1 cellular context compared by ENCODE assay signal in the genomic region with DNA sequence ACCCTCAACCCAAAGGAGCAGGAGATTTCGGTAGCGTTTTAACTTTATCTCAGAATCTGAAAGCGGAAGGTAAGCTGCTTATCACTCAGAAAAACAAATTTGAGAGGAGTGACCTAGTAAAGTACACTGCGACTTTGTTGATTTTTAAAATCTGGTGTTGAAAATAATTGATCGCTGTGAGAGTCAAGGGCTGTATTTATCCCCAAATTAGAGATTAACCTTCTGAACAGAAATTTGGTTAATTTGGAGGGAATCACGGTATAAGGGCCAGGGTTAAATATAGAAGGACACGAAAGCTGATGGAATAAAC.
TF ChIP-seq lines count a peak whose summit lies in the region.

No MANE protein-coding gene starts in this region.

TF ChIP-seq in HepG2, 621 proteins besides CTCF, POLR2A, EP300 and RAD21 (continued from another document):
- TF ChIP-seq PREB (CRISPR knock-in tag; IDR thresholded peaks at IDR 0.05), result no peak
- TF ChIP-seq DMAP1 (CRISPR knock-in tag; IDR thresholded peaks at IDR 0.05), result no peak
- peak; percentile 65 for TF ChIP-seq PAXIP1 (CRISPR knock-in tag; conservative IDR thresholded peaks at IDR 0.05)
- TF ChIP-seq GFI1 (CRISPR knock-in tag; IDR thresholded peaks at IDR 0.05; ENCODE audit: borderline replicate concordance), result peak; percentile 61; the same call in 1 of the 2 replicates
- TF ChIP-seq THAP11 (CRISPR knock-in tag; IDR thresholded peaks at IDR 0.05), result peak; percentile 8; the same call in 1 of the 2 replicates
- TF ChIP-seq, protein P1, sequence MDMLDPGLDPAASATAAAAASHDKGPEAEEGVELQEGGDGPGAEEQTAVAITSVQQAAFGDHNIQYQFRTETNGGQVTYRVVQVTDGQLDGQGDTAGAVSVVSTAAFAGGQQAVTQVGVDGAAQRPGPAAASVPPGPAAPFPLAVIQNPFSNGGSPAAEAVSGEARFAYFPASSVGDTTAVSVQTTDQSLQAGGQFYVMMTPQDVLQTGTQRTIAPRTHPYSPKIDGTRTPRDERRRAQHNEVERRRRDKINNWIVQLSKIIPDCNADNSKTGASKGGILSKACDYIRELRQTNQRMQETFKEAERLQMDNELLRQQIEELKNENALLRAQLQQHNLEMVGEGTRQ (IDR thresholded peaks at IDR 0.05; ENCODE audit: low read depth, low read length), result no peak
- TF ChIP-seq, protein P1 (CRISPR knock-in tag; IDR thresholded peaks at IDR 0.05; ENCODE audit: borderline replicate concordance), result peak; percentile 50; the same call in 1 of the 2 replicates
- TF ChIP-seq FOXM1 (CRISPR knock-in tag; IDR thresholded peaks at IDR 0.05), result no peak
- no peak for TF ChIP-seq JUNB (CRISPR knock-in tag; IDR thresholded peaks at IDR 0.05; ENCODE audit: borderline replicate concordance)
- TF ChIP-seq SOX5 (CRISPR knock-in tag; IDR thresholded peaks at IDR 0.05; ENCODE audit: borderline replicate concordance), result peak; percentile 0; the same call in 1 of the 2 replicates
- TF ChIP-seq ISL2 (CRISPR knock-in tag; IDR thresholded peaks at IDR 0.05), result 0 out of 2 replicates have a peak, but pooled peaks have one; percentile 49
- TF ChIP-seq KDM2A (CRISPR knock-in tag; IDR thresholded peaks at IDR 0.05; ENCODE audit: borderline replicate concordance, low read depth), result no peak
- 0 out of 2 replicates have a peak, but pooled peaks have one; percentile 5 for TF ChIP-seq ZNF614 (CRISPR knock-in tag; IDR thresholded peaks at IDR 0.05; ENCODE audit: borderline replicate concordance)
- TF ChIP-seq TCF7 (IDR thresholded peaks at IDR 0.05; ENCODE audit: low read depth), result 0 out of 2 replicates have a peak, but pooled peaks have one; percentile 29
- TF ChIP-seq POLR2AphosphoS2 (IDR thresholded peaks at IDR 0.05; ENCODE audit: low read depth, low read length), result no peak
- TF ChIP-seq ZFP36L2 (CRISPR knock-in tag; IDR thresholded peaks at IDR 0.05), result no peak
